Comparison of ENCODE assay signal across 18 cellular contexts in genomic region chr1:116286541-116286971, GRCh38.
DNase-seq lines count a peak whose midpoint lies in the region; ATAC-seq and TF ChIP-seq lines count a peak whose summit lies in the region.
"Had no signal": no experiment of that assay in that cellular context is flagged by ENCODE, and none has a peak within 500 bp of the region (broad histone marks: within the 10 kb centered on the region; RNA-seq: fewer than 3 reads in every experiment).

No MANE protein-coding gene starts in this region.

- CTCF ChIA-PET in WTC11 (lab: Charles Lee), result no interaction called here

- no peak overlapping the region for H3K4me3 Mint-ChIP-seq in WTC11
- H3K4me3 Mint-ChIP-seq: activated naive CD8-positive, alpha-beta T cell treated with anti-CD3 and anti-CD28 coated beads, Interleukin-2, amount 50 U/mL, for 24 hours; CD14-positive monocyte; naive B cell; stimulated activated naive CD8-positive, alpha-beta T cell treated with anti-CD3 and anti-CD28 coated beads, Interleukin-15, amount 100 ng/mL, for 72 hours had no signal

- H3K27ac Mint-ChIP-seq in WTC11, result no peak overlapping the region
- H3K27ac Mint-ChIP-seq: activated naive CD8-positive, alpha-beta T cell treated with anti-CD3 and anti-CD28 coated beads, Interleukin-2, amount 50 U/mL, for 24 hours; CD14-positive monocyte; naive B cell had no signal

- H3K9me3 Mint-ChIP-seq in WTC11, result peaks cover 7% of the 10 kb centered on the region
- H3K9me3 Mint-ChIP-seq: stimulated activated naive CD8-positive, alpha-beta T cell treated with anti-CD3 and anti-CD28 coated beads, Interleukin-15, amount 100 ng/mL, for 72 hours had no signal

- no peaks in the 10 kb centered on the region for H3K27me3 ChIP-seq in MG63
- H3K27me3 ChIP-seq: sigmoid colon had no signal

- intact Hi-C loops in mucosa of descending colon (cut with DNase I, micrococcal nuclease), result no loop called here

- no peaks in the 10 kb centered on the region for H3K27me3 Mint-ChIP-seq in WTC11 (ENCODE audit: low read depth)
- H3K27me3 Mint-ChIP-seq: stimulated activated naive CD8-positive, alpha-beta T cell treated with anti-CD3 and anti-CD28 coated beads, Interleukin-15, amount 100 ng/mL, for 72 hours had no signal

- H3K4me1 ChIP-seq in mucosa of descending colon (ENCODE audit: low read depth), result no peaks in the 10 kb centered on the region

- H3K4me3 ChIP-seq in MG63 (no peak overlapping the region), cardiac fibroblast (replicated peaks in 1 of 2; ENCODE audit: low read depth in 2 of 2, low read length in 2 of 2) (no peak overlapping the region), mucosa of descending colon (no peak overlapping the region)
- H3K4me3 ChIP-seq: sigmoid colon had no signal

- H3K4me1 Mint-ChIP-seq in WTC11, result no peaks in the 10 kb centered on the region
- H3K4me1 Mint-ChIP-seq: activated naive CD8-positive, alpha-beta T cell treated with anti-CD3 and anti-CD28 coated beads, Interleukin-2, amount 50 U/mL, for 24 hours; naive B cell; stimulated activated naive CD8-positive, alpha-beta T cell treated with anti-CD3 and anti-CD28 coated beads, Interleukin-15, amount 100 ng/mL, for 72 hours had no signal

- H3K9me3 ChIP-seq in MG63, result peaks cover under 1% of the 10 kb centered on the region; the same call in 1 of the 2 replicates
- no peaks in the 10 kb centered on the region for H3K9me3 ChIP-seq in mucosa of descending colon

- H3K36me3 ChIP-seq in MG63 (no peaks in the 10 kb centered on the region), mucosa of descending colon (ENCODE audit: low read depth) (no peaks in the 10 kb centered on the region)
- H3K36me3 ChIP-seq: sigmoid colon had no signal

- TF ChIP-seq CTCF in cardiac fibroblast (IDR thresholded peaks at IDR 0.05; ENCODE audit: low read depth, low read length) (no peak), mucosa of descending colon (IDR thresholded peaks at IDR 0.05) (no peak), WTC11 (IDR thresholded peaks at IDR 0.05) (no peak)

- POLR2A ChIA-PET in WTC11 (lab: Charles Lee), result no interaction called here

- H3K36me3 Mint-ChIP-seq in WTC11, result no peaks in the 10 kb centered on the region
- H3K36me3 Mint-ChIP-seq: CD14-positive monocyte, naive B cell had no signal

- ATAC-seq in mucosa of descending colon, result no peak
- no peak for ATAC-seq in WTC11
- ATAC-seq: activated naive CD8-positive, alpha-beta T cell treated with anti-CD3 and anti-CD28 coated beads, Interleukin-2, amount 50 U/mL, for 24 hours; HCT116; stimulated activated naive CD8-positive, alpha-beta T cell treated with anti-CD3 and anti-CD28 coated beads, Interleukin-15, amount 100 ng/mL, for 72 hours had no signal

- DNase-seq in EH (ENCODE audit: low read depth) (peak; percentile 52), MG63 (peak; percentile 75), cardiac fibroblast (ENCODE audit: low read depth in 2 of 2) (peak; percentile 15 to 19), myocyte (ENCODE audit: low read depth) (peak; percentile 96), mucosa of descending colon (no peak), nucleus accumbens (lab: John Stamatoyannopoulos, UW) (no peak), WTC11 (ENCODE audit: low spot score) (no peak), DMS153 (lab: John Stamatoyannopoulos, UW) (no peak)
- DNase-seq: activated CD8-positive, alpha-beta memory T cell treated with anti-CD3 and anti-CD28 coated beads, Interleukin-2, amount 50 U/mL, for 4 hours; activated naive CD8-positive, alpha-beta T cell treated with anti-CD3 and anti-CD28 coated beads, Interleukin-2, amount 50 U/mL, for 24 hours; dermis blood vessel endothelial cell; kidney; naive B cell; NCI-H1417 treated with DMSO at 0.1 percent for 48 hours; sigmoid colon; stimulated activated naive CD8-positive, alpha-beta T cell treated with anti-CD3 and anti-CD28 coated beads, Interleukin-15, amount 100 ng/mL, for 72 hours had no signal

TF ChIP-seq in WTC11, 78 proteins besides CTCF, POLR2A, EP300 and RAD21:
- TF ChIP-seq ELF4 (CRISPR knock-in tag; IDR thresholded peaks at IDR 0.05; ENCODE audit: low read depth) (no peak), MYBL2 (CRISPR knock-in tag; IDR thresholded peaks at IDR 0.05) (no peak), GRHL2 (CRISPR knock-in tag; IDR thresholded peaks at IDR 0.05; ENCODE audit: insufficient replicate concordance, severe bottlenecking) (no peak), PRRX2 (CRISPR knock-in tag; IDR thresholded peaks at IDR 0.05) (no peak), SOX15 (CRISPR knock-in tag; IDR thresholded peaks at IDR 0.05) (no peak), SMAD4 (CRISPR knock-in tag; IDR thresholded peaks at IDR 0.05) (no peak), GABPB1 (CRISPR knock-in tag; IDR thresholded peaks at IDR 0.05) (no peak), HMGXB4 (CRISPR knock-in tag; IDR thresholded peaks at IDR 0.05) (no peak), ATF1 (CRISPR knock-in tag; IDR thresholded peaks at IDR 0.05) (no peak), ZNF317 (CRISPR knock-in tag; IDR thresholded peaks at IDR 0.05; ENCODE audit: borderline replicate concordance, low read depth) (no peak), NFATC4 (CRISPR knock-in tag; IDR thresholded peaks at IDR 0.05) (no peak), ESRRA (CRISPR knock-in tag; IDR thresholded peaks at IDR 0.05; ENCODE audit: borderline replicate concordance) (no peak)
- TF ChIP-seq, protein P1, sequence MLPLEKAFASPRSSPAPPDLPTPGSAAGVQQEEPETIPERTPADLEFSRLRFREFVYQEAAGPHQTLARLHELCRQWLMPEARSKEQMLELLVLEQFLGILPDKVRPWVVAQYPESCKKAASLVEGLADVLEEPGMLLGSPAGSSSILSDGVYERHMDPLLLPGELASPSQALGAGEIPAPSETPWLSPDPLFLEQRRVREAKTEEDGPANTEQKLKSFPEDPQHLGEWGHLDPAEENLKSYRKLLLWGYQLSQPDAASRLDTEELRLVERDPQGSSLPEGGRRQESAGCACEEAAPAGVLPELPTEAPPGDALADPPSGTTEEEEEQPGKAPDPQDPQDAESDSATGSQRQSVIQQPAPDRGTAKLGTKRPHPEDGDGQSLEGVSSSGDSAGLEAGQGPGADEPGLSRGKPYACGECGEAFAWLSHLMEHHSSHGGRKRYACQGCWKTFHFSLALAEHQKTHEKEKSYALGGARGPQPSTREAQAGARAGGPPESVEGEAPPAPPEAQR (CRISPR knock-in tag; IDR thresholded peaks at IDR 0.05), result no peak
- TF ChIP-seq, protein P2, sequence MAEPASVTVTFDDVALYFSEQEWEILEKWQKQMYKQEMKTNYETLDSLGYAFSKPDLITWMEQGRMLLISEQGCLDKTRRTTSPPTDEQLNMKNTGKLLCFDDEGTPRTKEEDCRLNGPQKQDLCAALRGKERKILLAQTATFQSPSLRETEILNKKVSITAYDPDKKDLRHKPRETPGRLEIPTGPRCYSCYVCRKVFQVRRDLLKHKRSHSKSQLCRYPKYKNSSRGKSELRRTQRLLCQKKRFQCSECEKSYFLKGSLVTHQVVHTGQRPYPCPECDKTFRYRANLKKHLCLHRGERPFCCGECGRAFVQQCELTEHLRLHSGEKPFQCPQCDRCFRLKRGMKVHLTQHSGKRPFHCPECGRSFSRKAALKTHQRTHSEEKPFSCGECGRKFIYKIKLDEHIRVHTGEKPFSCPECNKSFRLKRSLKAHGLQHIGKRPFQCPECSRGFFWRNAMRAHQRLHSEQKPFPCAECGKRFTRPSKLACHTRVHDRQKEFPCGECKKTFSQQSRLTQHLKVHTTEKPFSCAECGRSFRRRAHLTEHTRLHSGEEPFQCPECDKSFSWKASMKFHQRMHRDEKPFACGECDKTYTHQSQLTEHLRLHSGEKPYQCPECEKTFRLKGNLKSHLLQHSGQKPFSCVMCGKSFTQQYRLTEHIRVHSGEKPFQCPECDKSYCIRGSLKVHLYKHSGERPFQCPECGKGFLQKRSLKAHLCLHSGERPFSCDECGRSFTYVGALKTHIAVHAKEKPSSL (CRISPR knock-in tag; conservative IDR thresholded peaks at IDR 0.05), result no peak
- TF ChIP-seq, protein P3, sequence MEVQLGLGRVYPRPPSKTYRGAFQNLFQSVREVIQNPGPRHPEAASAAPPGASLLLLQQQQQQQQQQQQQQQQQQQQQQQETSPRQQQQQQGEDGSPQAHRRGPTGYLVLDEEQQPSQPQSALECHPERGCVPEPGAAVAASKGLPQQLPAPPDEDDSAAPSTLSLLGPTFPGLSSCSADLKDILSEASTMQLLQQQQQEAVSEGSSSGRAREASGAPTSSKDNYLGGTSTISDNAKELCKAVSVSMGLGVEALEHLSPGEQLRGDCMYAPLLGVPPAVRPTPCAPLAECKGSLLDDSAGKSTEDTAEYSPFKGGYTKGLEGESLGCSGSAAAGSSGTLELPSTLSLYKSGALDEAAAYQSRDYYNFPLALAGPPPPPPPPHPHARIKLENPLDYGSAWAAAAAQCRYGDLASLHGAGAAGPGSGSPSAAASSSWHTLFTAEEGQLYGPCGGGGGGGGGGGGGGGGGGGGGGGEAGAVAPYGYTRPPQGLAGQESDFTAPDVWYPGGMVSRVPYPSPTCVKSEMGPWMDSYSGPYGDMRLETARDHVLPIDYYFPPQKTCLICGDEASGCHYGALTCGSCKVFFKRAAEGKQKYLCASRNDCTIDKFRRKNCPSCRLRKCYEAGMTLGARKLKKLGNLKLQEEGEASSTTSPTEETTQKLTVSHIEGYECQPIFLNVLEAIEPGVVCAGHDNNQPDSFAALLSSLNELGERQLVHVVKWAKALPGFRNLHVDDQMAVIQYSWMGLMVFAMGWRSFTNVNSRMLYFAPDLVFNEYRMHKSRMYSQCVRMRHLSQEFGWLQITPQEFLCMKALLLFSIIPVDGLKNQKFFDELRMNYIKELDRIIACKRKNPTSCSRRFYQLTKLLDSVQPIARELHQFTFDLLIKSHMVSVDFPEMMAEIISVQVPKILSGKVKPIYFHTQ (CRISPR knock-in tag; IDR thresholded peaks at IDR 0.05), result no peak

Comparison
In these comparisons a context has a peak if more than half of its experiments do, and no peak if none do; other contexts are left out.
1. DNase-seq: peak in EH (single experiment), MG63 (single experiment), cardiac fibroblast (2 of 2) and myocyte (single experiment); none in mucosa of descending colon (0 of 3), nucleus accumbens (0 of 56), WTC11 (single experiment) and DMS153 (single experiment).